8 cellular contexts compared by ENCODE assay signal in the genomic region with DNA sequence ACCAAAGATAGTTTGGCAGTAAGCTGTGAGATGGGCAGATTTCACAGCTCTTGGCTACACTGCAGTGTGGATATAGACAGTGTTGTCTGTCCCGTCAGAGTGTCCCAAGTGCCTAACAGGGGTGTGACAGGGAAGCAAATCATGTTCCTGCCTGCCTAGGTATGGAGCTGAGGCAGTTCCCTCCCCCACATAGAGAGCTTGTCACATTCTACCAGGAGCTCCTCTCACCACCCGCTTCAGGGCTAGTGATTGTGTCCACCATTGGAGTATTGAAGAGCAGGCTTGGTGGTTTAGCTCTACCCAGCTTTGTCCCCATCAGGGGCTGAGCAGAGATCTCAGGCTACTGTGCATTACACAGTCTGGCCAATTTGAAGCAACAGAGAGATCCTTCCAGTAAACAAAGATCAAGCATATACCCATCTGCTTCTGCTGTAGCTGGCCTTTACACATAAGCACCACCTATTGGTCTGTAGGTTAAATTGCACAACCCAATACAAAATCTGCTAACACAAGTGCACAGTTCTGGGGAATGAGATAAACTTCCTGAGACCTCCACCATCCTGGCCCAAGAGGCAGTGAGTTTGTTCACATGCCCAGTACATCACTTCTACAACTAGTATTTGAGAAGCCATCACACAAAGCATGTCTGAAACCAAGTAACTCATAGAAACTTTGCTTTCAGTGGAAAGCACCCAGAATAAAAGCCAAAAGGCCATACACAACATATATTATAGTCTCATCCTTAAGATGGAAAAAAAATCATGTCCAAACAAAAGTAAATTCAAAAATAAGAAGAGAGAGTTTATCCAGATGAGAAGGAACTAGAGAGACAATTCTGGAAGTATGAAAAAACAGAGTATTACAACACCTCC.
DNase-seq lines count a peak whose midpoint lies in the region; ATAC-seq and TF ChIP-seq lines count a peak whose summit lies in the region.

No MANE protein-coding gene starts in this region.

- H3K4me1 ChIP-seq in left lung = no peaks in the 10 kb centered on the region

- in situ Hi-C loops in astrocyte of the cerebellum (cut with HindIII; ENCODE audit: low sequenced_read_pairs) = no loop called here

- H3K9me3 ChIP-seq in left lung = no peaks in the 10 kb centered on the region

- TF ChIP-seq CTCF in astrocyte of the cerebellum (IDR thresholded peaks at IDR 0.05; ENCODE audit: low read depth, low read length, missing control alignments) = peak; percentile 62
- TF ChIP-seq CTCF in left lung (IDR thresholded peaks at IDR 0.05) = peak; percentile 19 to 33

- peak; percentile 18 for DNase-seq in DMS153 (lab: John Stamatoyannopoulos, UW)
- no peak for DNase-seq in DMS153 treated with DMSO at 0.1 percent for 48 hours (lab: John Stamatoyannopoulos, UW; ENCODE audit: unreplicated experiment)
- DNase-seq in NAMALWA (ENCODE audit: low spot score) = peak; percentile 77
- DNase-seq in astrocyte of the cerebellum (ENCODE audit: low read depth) = peak; percentile 1
- DNase-seq in left lung = no peak

- peak; percentile 66 for ATAC-seq in GM21526 (IDR thresholded peaks at IDR 0.05; ENCODE audit: low FRiP score, unreplicated experiment)
- ATAC-seq in left lung = peak; percentile 88
- ATAC-seq in GM18519 (IDR thresholded peaks at IDR 0.05; ENCODE audit: low FRiP score, unreplicated experiment) = no peak
- no peak for ATAC-seq in GM21390 (IDR thresholded peaks at IDR 0.05; ENCODE audit: unreplicated experiment)

- H3K27ac ChIP-seq in left lung = no peak overlapping the region

- no peaks in the 10 kb centered on the region for H3K27me3 ChIP-seq in left lung

- intact Hi-C loops in left lung (cut with DNase I) = no loop called here

- H3K36me3 ChIP-seq in left lung = no peaks in the 10 kb centered on the region

- H3K4me3 ChIP-seq in astrocyte of the cerebellum (ENCODE audit: low read depth, low read length) (no peak overlapping the region), left lung (no peak overlapping the region)

Comparison
In these comparisons a context has a peak if more than half of its experiments do, and no peak if none do; other contexts are left out.
1. DNase-seq: peak in DMS153 (single experiment), NAMALWA (single experiment) and astrocyte of the cerebellum (single experiment); none in DMS153 treated with DMSO at 0.1 percent for 48 hours (single experiment) and left lung (0 of 2).
2. ATAC-seq: peak in GM21526 (single experiment) and left lung (single experiment); none in GM18519 (single experiment) and GM21390 (single experiment).